12 cellular contexts compared by ENCODE assay signal in genomic region chr13:107025991-107026390, GRCh38.
DNase-seq lines count a peak whose midpoint lies in the region; ATAC-seq and TF ChIP-seq lines count a peak whose summit lies in the region.
"Had no signal": no experiment of that assay in that cellular context is flagged by ENCODE, and none has a peak within 500 bp of the region (broad histone marks: within the 10 kb centered on the region; RNA-seq: fewer than 3 reads in every experiment).

No MANE protein-coding gene starts in this region.

- H3K4me1 Mint-ChIP-seq in GM23338 = peaks cover 21% of the 10 kb centered on the region

- no peak overlapping the region for H3K27ac Mint-ChIP-seq in GM23338
- H3K27ac Mint-ChIP-seq: activated CD8-positive, alpha-beta T cell treated with anti-CD3 and anti-CD28 coated beads for 36 hours had no signal

- peak; percentile 90 for ATAC-seq in body of pancreas
- ATAC-seq in left cardiac atrium = peak; percentile 45 to 77
- ATAC-seq in GM23338 = no peak
- ATAC-seq: activated CD8-positive, alpha-beta T cell treated with anti-CD3 and anti-CD28 coated beads for 36 hours had no signal

- TF ChIP-seq POLR2A in body of pancreas (IDR thresholded peaks at IDR 0.05) = no peak

- 6 to 39% methylated on average over 1 of the region's 1 CpG for whole genome bisulfite sequencing in body of pancreas, 2 donors

- no peaks in the 10 kb centered on the region for H3K9me3 Mint-ChIP-seq in GM23338
- H3K9me3 Mint-ChIP-seq: activated CD8-positive, alpha-beta T cell treated with anti-CD3 and anti-CD28 coated beads for 36 hours had no signal

- no peaks in the 10 kb centered on the region for H3K36me3 ChIP-seq in body of pancreas (replicated peaks in 1 of 2; ENCODE audit: insufficient read depth in 1 of 2, low read depth in 2 of 2)
- no peaks in the 10 kb centered on the region for H3K36me3 ChIP-seq in GM23338 (ENCODE audit: insufficient read depth)

- H3K4me2 ChIP-seq in GM23338 = no peak overlapping the region

- intact Hi-C loops in body of pancreas (cut with DNase I) = no loop called here
- intact Hi-C loops in left cardiac atrium (cut with DNase I) = no loop called here

- H3K27ac ChIP-seq in body of pancreas (peak overlapping the region in 2 of 4 donors; percentile 42 to 60), GM23338 (ENCODE audit: low read depth) (no peak overlapping the region)
- H3K27ac ChIP-seq: skin epidermis had no signal

- no peaks in the 10 kb centered on the region for H3K9me3 ChIP-seq in body of pancreas

- no peaks in the 10 kb centered on the region for H3K79me2 ChIP-seq in GM23338 (replicated peaks; ENCODE audit: insufficient read depth)

- no peak overlapping the region for H2AFZ ChIP-seq in GM23338

- H3K4me1 ChIP-seq in body of pancreas (peaks cover 11% of the 10 kb centered on the region), GM23338 (ENCODE audit: insufficient read depth) (no peaks in the 10 kb centered on the region)

- H4K20me1 ChIP-seq in GM23338 (replicated peaks; ENCODE audit: insufficient read depth) = no peaks in the 10 kb centered on the region

- H3K9me2 ChIP-seq in GM23338 (ENCODE audit: insufficient read depth) = peaks cover 12% of the 10 kb centered on the region; the same call in 1 of the 2 replicates

- H3K36me3 Mint-ChIP-seq in GM23338 (ENCODE audit: low read depth) = no peaks in the 10 kb centered on the region

- H3K4me3 Mint-ChIP-seq in GM23338 = no peak overlapping the region
- H3K4me3 Mint-ChIP-seq: activated CD8-positive, alpha-beta T cell treated with anti-CD3 and anti-CD28 coated beads for 36 hours had no signal

- no peaks in the 10 kb centered on the region for H3K27me3 ChIP-seq in body of pancreas
- no peaks in the 10 kb centered on the region for H3K27me3 ChIP-seq in GM23338 (ENCODE audit: insufficient read depth)

- TF ChIP-seq CTCF in body of pancreas (IDR thresholded peaks at IDR 0.05) (no peak), GM23338 (conservative IDR thresholded peaks at IDR 0.05; ENCODE audit: low read depth in 2 of 2) (no peak)

- DNase-seq in HT-29 (ENCODE audit: low spot score) (peak; percentile 80), body of pancreas (peak; percentile 53 to 74 (median 60)), left cardiac atrium (peak; percentile 47), renal cortical epithelial cell (ENCODE audit: low read depth) (peak; percentile 82), GM19240 (ENCODE audit: insufficient read length, low spot score) (no peak), GM23338 (ENCODE audit: low spot score) (no peak), T-helper 9 cell (no peak), NCI-H146 treated with DMSO at 0.1 percent for 48 hours (lab: John Stamatoyannopoulos, UW; ENCODE audit: unreplicated experiment) (no peak)
- DNase-seq: activated CD8-positive, alpha-beta T cell treated with anti-CD3 and anti-CD28 coated beads for 36 hours; activated naive CD4-positive, alpha-beta T cell treated with Interleukin-2 at 50 U/mL for 16 hours; NCI-H146 had no signal

- H3K4me3 ChIP-seq in body of pancreas (no peak overlapping the region), GM23338 (no peak overlapping the region)
- H3K4me3 ChIP-seq: skin epidermis had no signal

- H3F3A ChIP-seq in GM23338 (replicated peaks; ENCODE audit: low read depth) = no peaks in the 10 kb centered on the region

- H3K27me3 Mint-ChIP-seq in GM23338 (ENCODE audit: insufficient read depth, low read depth, poor library complexity) = peaks cover 4% of the 10 kb centered on the region
- H3K27me3 Mint-ChIP-seq: activated CD8-positive, alpha-beta T cell treated with anti-CD3 and anti-CD28 coated beads for 36 hours had no signal

TF ChIP-seq in GM23338, 12 proteins besides CTCF, POLR2A, EP300 and RAD21:
- TF ChIP-seq REST (IDR thresholded peaks at IDR 0.05; ENCODE audit: unreplicated experiment) (no peak), POLR2AphosphoS5 (IDR thresholded peaks at IDR 0.05; ENCODE audit: low read depth) (no peak), CREB1 (CRISPR knock-in tag; IDR thresholded peaks at IDR 0.05; ENCODE audit: low read depth) (no peak)

Comparison
In these comparisons a context has a peak if more than half of its experiments do, and no peak if none do; other contexts are left out.
1. DNase-seq: peak in HT-29 (single experiment), body of pancreas (4 of 4), left cardiac atrium (single experiment) and renal cortical epithelial cell (single experiment); none in GM19240 (single experiment), GM23338 (single experiment), T-helper 9 cell (single experiment) and NCI-H146 treated with DMSO at 0.1 percent for 48 hours (single experiment).